ENCODE assay signal across 1 cellular context in the genomic region with DNA sequence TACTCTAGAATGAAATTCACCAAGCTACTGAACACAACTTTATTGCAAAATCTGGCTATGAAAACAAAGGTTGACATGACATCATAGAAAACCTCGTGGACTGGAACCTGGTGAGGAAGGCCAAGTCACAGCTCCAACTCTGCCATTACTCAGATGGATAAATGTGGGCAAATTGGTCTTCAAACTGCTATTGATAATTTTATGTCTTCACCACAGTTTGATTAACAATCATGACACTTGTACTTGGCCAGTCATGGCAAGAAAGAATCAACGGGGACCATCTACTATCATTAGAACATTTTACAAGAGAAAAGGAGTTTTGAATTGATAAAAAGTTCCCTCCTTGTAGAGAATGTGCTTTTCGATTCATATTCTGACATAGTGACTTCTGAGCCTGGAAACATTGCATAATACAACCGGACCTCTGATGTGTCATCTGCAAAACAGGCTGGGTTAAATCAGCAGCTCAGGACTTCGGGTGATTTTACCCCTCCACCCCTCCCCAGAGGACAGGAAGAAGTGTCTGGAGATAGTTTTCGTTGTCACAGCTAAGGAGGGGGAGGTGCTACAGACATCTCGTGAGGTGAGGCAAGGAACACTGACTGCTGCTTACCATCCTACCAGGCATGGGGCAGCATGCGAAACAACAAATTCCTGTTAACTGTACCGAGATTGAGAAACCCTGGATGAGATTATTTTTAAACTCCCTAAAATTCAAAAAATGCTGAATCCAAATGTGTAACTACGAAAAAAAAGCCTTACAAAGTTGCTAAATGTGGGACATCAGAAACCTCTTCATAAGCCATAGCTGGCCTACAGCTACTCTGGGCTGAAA.
TF ChIP-seq lines count a peak whose summit lies in the region.

No MANE protein-coding gene starts in this region.

TF ChIP-seq in HEK293, 187 proteins besides CTCF, POLR2A, EP300 and RAD21 (continued from another document):
- no peak for TF ChIP-seq HIC1 (tag by site-specific recombination; IDR thresholded peaks at IDR 0.05)
TF ChIP-seq in HEK293: peak in this region for 1.
